Comparison of ENCODE assay signal across 19 cellular contexts in genomic region chrX:136867518-136867917, GRCh38. TPM values are rescaled to one million over a fixed set of nuclear protein-coding genes. Genes with fewer than 3 reads are reported as not detected.
DNase-seq lines count a peak whose midpoint lies in the region; ATAC-seq and TF ChIP-seq lines count a peak whose summit lies in the region.
"Had no signal": no experiment of that assay in that cellular context is flagged by ENCODE, and none has a peak within 500 bp of the region (broad histone marks: within the 10 kb centered on the region; RNA-seq: fewer than 3 reads in every experiment).

No MANE protein-coding gene starts in this region.

- H3K27me3 Mint-ChIP-seq in activated T-helper 17 cell treated with anti-CD3 and anti-CD28 coated beads, Interleukin-2, amount 50 U/mL, for 72 hours = no peaks in the 10 kb centered on the region
- H3K27me3 Mint-ChIP-seq: activated B cell treated with CpG ODN at 0.5 μM for 24 hours, naive B cell, progenitor cell of endocrine pancreas had no signal

- ATAC-seq in activated CD4-positive, CD25-positive, alpha-beta regulatory T cell treated with anti-CD3 and anti-CD28 coated beads, Interleukin-2, amount 50 U/mL, for 24 hours = peak; percentile 35 to 39
- ATAC-seq in activated T-helper 17 cell treated with anti-CD3 and anti-CD28 coated beads, Interleukin-2, amount 50 U/mL, for 72 hours (replicated peaks) = peak; percentile 74
- ATAC-seq in HG03095 (IDR thresholded peaks at IDR 0.05; ENCODE audit: unreplicated experiment) = no peak

- TF ChIP-seq CTCF in fibroblast of the aortic adventitia (IDR thresholded peaks at IDR 0.05; ENCODE audit: insufficient read depth, low read length) = no peak

- H3K27ac Mint-ChIP-seq in activated T-helper 17 cell treated with anti-CD3 and anti-CD28 coated beads, Interleukin-2, amount 50 U/mL, for 72 hours = peak overlapping the region; percentile 75
- H3K27ac Mint-ChIP-seq: activated B cell treated with CpG ODN at 0.5 μM for 24 hours, naive B cell, progenitor cell of endocrine pancreas had no signal

- peaks cover 97% of the 10 kb centered on the region for H3K36me3 Mint-ChIP-seq in activated T-helper 17 cell treated with anti-CD3 and anti-CD28 coated beads, Interleukin-2, amount 50 U/mL, for 72 hours (ENCODE audit: low read depth)

- H3K4me3 ChIP-seq in fibroblast of the aortic adventitia (ENCODE audit: low read depth, low read length) = no peak overlapping the region
- H3K4me3 ChIP-seq: lung, smooth muscle cell, transverse colon had no signal

- peak overlapping the region; percentile 60 for H3K4me3 Mint-ChIP-seq in activated T-helper 17 cell treated with anti-CD3 and anti-CD28 coated beads, Interleukin-2, amount 50 U/mL, for 72 hours
- H3K4me3 Mint-ChIP-seq: activated B cell treated with CpG ODN at 0.5 μM for 24 hours, naive B cell had no signal

- peaks cover 14% of the 10 kb centered on the region for H3K4me1 Mint-ChIP-seq in activated T-helper 17 cell treated with anti-CD3 and anti-CD28 coated beads, Interleukin-2, amount 50 U/mL, for 72 hours

- DNase-seq in activated CD4-positive, CD25-positive, alpha-beta regulatory T cell treated with anti-CD3 and anti-CD28 coated beads, Interleukin-2, amount 50 U/mL, for 72 hours = no peak
- peak; percentile 6 for DNase-seq in GM03348 (ENCODE audit: low spot score)
- peak; percentile 33 for DNase-seq in fibroblast of the aortic adventitia (ENCODE audit: low read depth)
- no peak for DNase-seq in NK-92 treated with Interleukin-12 subunit alpha and Interleukin-12 subunit beta, amount 100 ng/mL, for 24 hours (lab: John Stamatoyannopoulos, UW)
- DNase-seq in NCI-H2196 treated with DMSO at 0.1 percent for 48 hours (lab: John Stamatoyannopoulos, UW; ENCODE audit: unreplicated experiment) = no peak
- DNase-seq: activated B cell treated with CpG ODN at 0.5 μM for 24 hours, amniotic stem cell, DMS79 treated with DMSO at 0.1 percent for 48 hours, naive B cell, NCI-H1417 treated with DMSO at 0.1 percent for 48 hours, NCI-H2171, T-helper 1 cell, transverse colon had no signal

- no peaks in the 10 kb centered on the region for H3K9me3 Mint-ChIP-seq in activated T-helper 17 cell treated with anti-CD3 and anti-CD28 coated beads, Interleukin-2, amount 50 U/mL, for 72 hours
- H3K9me3 Mint-ChIP-seq: activated B cell treated with CpG ODN at 0.5 μM for 24 hours, naive B cell had no signal

RNA-seq across cellular contexts. Expression of gene RBMX, which starts 13.0 kb away (rescaled TPM):
- total RNA-seq in activated T-helper 17 cell treated with anti-CD3 and anti-CD28 coated beads, Interleukin-2, amount 50 U/mL, for 72 hours = 100 to 1,000 TPM; 214 to 247 TPM
- 245 and 277 TPM in 2 replicates for total RNA-seq in fibroblast of the aortic adventitia (ENCODE audit: low replicate concordance)

Comparison
In these comparisons a context has a peak if more than half of its experiments do, and no peak if none do; other contexts are left out.
1. DNase-seq: peak in GM03348 (single experiment) and fibroblast of the aortic adventitia (single experiment); none in activated CD4-positive, CD25-positive, alpha-beta regulatory T cell treated with anti-CD3 and anti-CD28 coated beads, Interleukin-2, amount 50 U/mL, for 72 hours (single experiment), NK-92 treated with Interleukin-12 subunit alpha and Interleukin-12 subunit beta, amount 100 ng/mL, for 24 hours (single experiment) and NCI-H2196 treated with DMSO at 0.1 percent for 48 hours (single experiment).